ENCODE assay signal across 1 cellular context in the genomic region with DNA sequence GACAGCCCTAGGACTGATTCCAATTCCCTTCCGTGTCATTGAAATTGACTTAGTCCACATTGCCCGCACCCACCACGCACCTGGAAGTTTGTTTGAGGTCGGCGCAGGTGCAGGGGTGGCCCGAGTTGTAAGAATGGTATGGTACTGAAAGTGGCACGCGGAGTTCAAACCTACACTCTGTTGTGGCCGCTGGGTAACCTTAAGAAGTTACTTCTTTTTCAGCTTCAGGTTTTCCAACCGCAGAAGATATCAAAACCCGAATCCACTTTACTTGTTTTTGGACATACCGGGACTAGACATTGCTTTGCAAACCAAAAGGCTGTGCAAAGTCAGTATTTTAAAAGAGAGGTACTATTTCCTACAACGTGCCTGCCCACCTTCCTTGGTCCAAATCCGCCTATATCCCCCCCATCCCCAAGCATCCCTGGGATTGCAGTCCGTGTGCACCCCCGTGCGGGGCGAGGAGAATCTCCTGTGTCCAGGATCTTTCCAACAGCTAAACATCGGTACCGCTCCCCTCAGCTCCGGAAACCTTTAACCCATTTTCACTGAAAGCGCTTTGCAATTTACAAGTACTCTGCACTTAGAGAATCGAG.
TF ChIP-seq lines count a peak whose summit lies in the region.

No MANE protein-coding gene starts in this region.

TF ChIP-seq in HEK293, 187 proteins besides CTCF, POLR2A, EP300 and RAD21 (continued from another document):
- TF ChIP-seq, protein P1, sequence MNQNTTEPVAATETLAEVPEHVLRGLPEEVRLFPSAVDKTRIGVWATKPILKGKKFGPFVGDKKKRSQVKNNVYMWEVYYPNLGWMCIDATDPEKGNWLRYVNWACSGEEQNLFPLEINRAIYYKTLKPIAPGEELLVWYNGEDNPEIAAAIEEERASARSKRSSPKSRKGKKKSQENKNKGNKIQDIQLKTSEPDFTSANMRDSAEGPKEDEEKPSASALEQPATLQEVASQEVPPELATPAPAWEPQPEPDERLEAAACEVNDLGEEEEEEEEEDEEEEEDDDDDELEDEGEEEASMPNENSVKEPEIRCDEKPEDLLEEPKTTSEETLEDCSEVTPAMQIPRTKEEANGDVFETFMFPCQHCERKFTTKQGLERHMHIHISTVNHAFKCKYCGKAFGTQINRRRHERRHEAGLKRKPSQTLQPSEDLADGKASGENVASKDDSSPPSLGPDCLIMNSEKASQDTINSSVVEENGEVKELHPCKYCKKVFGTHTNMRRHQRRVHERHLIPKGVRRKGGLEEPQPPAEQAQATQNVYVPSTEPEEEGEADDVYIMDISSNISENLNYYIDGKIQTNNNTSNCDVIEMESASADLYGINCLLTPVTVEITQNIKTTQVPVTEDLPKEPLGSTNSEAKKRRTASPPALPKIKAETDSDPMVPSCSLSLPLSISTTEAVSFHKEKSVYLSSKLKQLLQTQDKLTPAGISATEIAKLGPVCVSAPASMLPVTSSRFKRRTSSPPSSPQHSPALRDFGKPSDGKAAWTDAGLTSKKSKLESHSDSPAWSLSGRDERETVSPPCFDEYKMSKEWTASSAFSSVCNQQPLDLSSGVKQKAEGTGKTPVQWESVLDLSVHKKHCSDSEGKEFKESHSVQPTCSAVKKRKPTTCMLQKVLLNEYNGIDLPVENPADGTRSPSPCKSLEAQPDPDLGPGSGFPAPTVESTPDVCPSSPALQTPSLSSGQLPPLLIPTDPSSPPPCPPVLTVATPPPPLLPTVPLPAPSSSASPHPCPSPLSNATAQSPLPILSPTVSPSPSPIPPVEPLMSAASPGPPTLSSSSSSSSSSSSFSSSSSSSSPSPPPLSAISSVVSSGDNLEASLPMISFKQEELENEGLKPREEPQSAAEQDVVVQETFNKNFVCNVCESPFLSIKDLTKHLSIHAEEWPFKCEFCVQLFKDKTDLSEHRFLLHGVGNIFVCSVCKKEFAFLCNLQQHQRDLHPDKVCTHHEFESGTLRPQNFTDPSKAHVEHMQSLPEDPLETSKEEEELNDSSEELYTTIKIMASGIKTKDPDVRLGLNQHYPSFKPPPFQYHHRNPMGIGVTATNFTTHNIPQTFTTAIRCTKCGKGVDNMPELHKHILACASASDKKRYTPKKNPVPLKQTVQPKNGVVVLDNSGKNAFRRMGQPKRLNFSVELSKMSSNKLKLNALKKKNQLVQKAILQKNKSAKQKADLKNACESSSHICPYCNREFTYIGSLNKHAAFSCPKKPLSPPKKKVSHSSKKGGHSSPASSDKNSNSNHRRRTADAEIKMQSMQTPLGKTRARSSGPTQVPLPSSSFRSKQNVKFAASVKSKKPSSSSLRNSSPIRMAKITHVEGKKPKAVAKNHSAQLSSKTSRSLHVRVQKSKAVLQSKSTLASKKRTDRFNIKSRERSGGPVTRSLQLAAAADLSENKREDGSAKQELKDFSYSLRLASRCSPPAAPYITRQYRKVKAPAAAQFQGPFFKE (tag by site-specific recombination; IDR thresholded peaks at IDR 0.05; ENCODE audit: borderline replicate concordance), result no peak
- TF ChIP-seq YY1 (tag by site-specific recombination; IDR thresholded peaks at IDR 0.05), result no peak
- no peak for TF ChIP-seq ZNF654 (tag by site-specific recombination; IDR thresholded peaks at IDR 0.05; ENCODE audit: low read depth)
- TF ChIP-seq ZIC2 (tag by site-specific recombination; IDR thresholded peaks at IDR 0.05), result no peak
- TF ChIP-seq ZNF138 (tag by site-specific recombination; IDR thresholded peaks at IDR 0.05; ENCODE audit: borderline replicate concordance), result no peak
- TF ChIP-seq WT1 (tag by site-specific recombination; IDR thresholded peaks at IDR 0.05), result no peak
- no peak for TF ChIP-seq ZNF404 (tag by site-specific recombination; IDR thresholded peaks at IDR 0.05)
- no peak for TF ChIP-seq ZNF140 (tag by site-specific recombination; IDR thresholded peaks at IDR 0.05)
- TF ChIP-seq REPIN1 (tag by site-specific recombination; IDR thresholded peaks at IDR 0.05; ENCODE audit: low read depth), result no peak
- no peak for TF ChIP-seq ZNF292 (tag by site-specific recombination; IDR thresholded peaks at IDR 0.05; ENCODE audit: borderline replicate concordance, low read depth)
- no peak for TF ChIP-seq ZNF510 (tag by site-specific recombination; IDR thresholded peaks at IDR 0.05; ENCODE audit: insufficient replicate concordance)
